Comparison of ENCODE assay signal across 19 cellular contexts in the genomic region with DNA sequence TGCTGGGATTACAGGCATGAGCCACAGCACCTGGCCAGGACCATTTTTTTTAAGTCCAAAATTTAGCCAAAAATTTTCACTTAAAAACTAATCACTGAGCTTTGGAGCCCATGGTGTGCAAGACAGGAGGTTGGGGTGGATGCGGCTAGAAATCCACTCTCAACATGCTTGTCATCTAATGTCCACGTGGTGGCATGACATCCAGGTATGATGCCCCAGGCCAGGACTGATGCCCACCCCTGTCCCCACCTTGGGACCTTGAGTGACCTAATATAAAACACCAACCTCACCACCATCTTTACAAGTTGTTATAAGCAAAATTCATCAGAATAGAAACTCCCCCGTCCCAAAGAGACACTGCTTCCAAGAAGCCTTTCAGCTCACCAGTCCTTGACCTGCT.
"Had no signal": no experiment of that assay in that cellular context is flagged by ENCODE, and none has a peak within 500 bp of the region (broad histone marks: within the 10 kb centered on the region; RNA-seq: fewer than 3 reads in every experiment).

No MANE protein-coding gene starts in this region.

- H3K9me3 ChIP-seq: colonic mucosa, tibial artery, uterus had no signal

- H3K9ac ChIP-seq: parathyroid adenoma had no signal

- H3K9me3 Mint-ChIP-seq: activated B cell treated with CpG ODN at 0.5 μM for 24 hours; activated CD8-positive, alpha-beta T cell treated with anti-CD3 and anti-CD28 coated beads for 36 hours; activated T-cell treated with anti-CD3 and anti-CD28 coated beads, Interleukin-2, amount 50 U/mL, for 72 hours; immature natural killer cell; stimulated activated memory B cell treated with anti-CD40 and anti-IgM and Interleukin-4, amounts not matched to agents 10 μg/mL and 1 μg/mL and 100 μg/mL, for 72 hours had no signal

- H3K4me3 Mint-ChIP-seq: activated B cell treated with CpG ODN at 0.5 μM for 24 hours; activated CD8-positive, alpha-beta T cell treated with anti-CD3 and anti-CD28 coated beads for 36 hours; activated naive CD8-positive, alpha-beta T cell; activated T-cell treated with anti-CD3 and anti-CD28 coated beads, Interleukin-2, amount 50 U/mL, for 72 hours; immature natural killer cell; stimulated activated memory B cell treated with anti-CD40 and anti-IgM and Interleukin-4, amounts not matched to agents 10 μg/mL and 1 μg/mL and 100 μg/mL, for 72 hours had no signal

- H3K27ac ChIP-seq: colonic mucosa, parathyroid adenoma, tibial artery, uterus had no signal

- H3K36me3 Mint-ChIP-seq: activated naive CD8-positive, alpha-beta T cell; immature natural killer cell; stimulated activated memory B cell treated with anti-CD40 and anti-IgM and Interleukin-4, amounts not matched to agents 10 μg/mL and 1 μg/mL and 100 μg/mL, for 72 hours had no signal

- DNase-seq: activated B cell treated with CpG ODN at 0.5 μM for 24 hours; activated CD4-positive, alpha-beta T cell treated with anti-CD3 and anti-CD28 coated beads for 48 hours; activated CD8-positive, alpha-beta T cell treated with anti-CD3 and anti-CD28 coated beads for 36 hours; activated gamma-delta T cell treated with Interleukin-2 at 50 U/mL for 16 hours; activated T-cell treated with anti-CD3 and anti-CD28 coated beads, Interleukin-2, amount 50 U/mL, for 72 hours; amniotic stem cell; colonic mucosa; foreskin fibroblast; head of caudate nucleus; immature natural killer cell; left cardiac atrium; mammary epithelial cell; stimulated activated CD4-positive, alpha-beta T cell treated with anti-CD3 and anti-CD28 coated beads, Interleukin-2, amount 100 ng/mL, for 24 hours; T-helper 17 cell; tibial artery; uterus had no signal

- H3K4me3 ChIP-seq: colonic mucosa, tibial artery, uterus had no signal

- H3K27ac Mint-ChIP-seq: activated B cell treated with CpG ODN at 0.5 μM for 24 hours; activated CD8-positive, alpha-beta T cell treated with anti-CD3 and anti-CD28 coated beads for 36 hours; activated naive CD8-positive, alpha-beta T cell; activated T-cell treated with anti-CD3 and anti-CD28 coated beads, Interleukin-2, amount 50 U/mL, for 72 hours; immature natural killer cell; stimulated activated memory B cell treated with anti-CD40 and anti-IgM and Interleukin-4, amounts not matched to agents 10 μg/mL and 1 μg/mL and 100 μg/mL, for 72 hours; T-helper 17 cell had no signal

- H2AFZ ChIP-seq: parathyroid adenoma had no signal

- ATAC-seq: activated CD8-positive, alpha-beta T cell treated with anti-CD3 and anti-CD28 coated beads for 36 hours; activated T-cell treated with anti-CD3 and anti-CD28 coated beads, Interleukin-2, amount 50 U/mL, for 72 hours; left cardiac atrium; stimulated activated memory B cell treated with anti-CD40 and anti-IgM and Interleukin-4, amounts not matched to agents 10 μg/mL and 1 μg/mL and 100 μg/mL, for 72 hours; T-helper 17 cell had no signal

- H3K4me1 ChIP-seq: colonic mucosa, parathyroid adenoma, uterus had no signal

- H3K36me3 ChIP-seq: colonic mucosa, tibial artery, uterus had no signal

- H3K4me1 Mint-ChIP-seq: activated B cell treated with CpG ODN at 0.5 μM for 24 hours; immature natural killer cell; stimulated activated memory B cell treated with anti-CD40 and anti-IgM and Interleukin-4, amounts not matched to agents 10 μg/mL and 1 μg/mL and 100 μg/mL, for 72 hours had no signal

- H3K27me3 ChIP-seq: colonic mucosa, uterus had no signal

- H3K79me2 ChIP-seq: parathyroid adenoma had no signal
